8 cellular contexts compared by ENCODE assay signal in genomic region chr5:70901272-70901571, GRCh38. TPM values are rescaled to one million over a fixed set of nuclear protein-coding genes. Genes with fewer than 3 reads are reported as not detected.
A peak's percentile ranks its signal among the peaks of the same experiment; 100 is the strongest.
DNase-seq lines count a peak whose midpoint lies in the region; ATAC-seq, FAIRE-seq and TF ChIP-seq lines count a peak whose summit lies in the region.
"Not testable (repeated sequence)": the region's sequence is repeated elsewhere in the genome, so short reads cannot be mapped to it uniquely, and the experiment has no call there.

No MANE protein-coding gene starts in this region.

- no CpG with 5 or more reads among the region's 5 CpGs for WGBS in K562 (ENCODE audit: insufficient coverage, low coverage, missing lambda C conversion rate)

- H3K27ac Mint-ChIP-seq in CD4-positive, alpha-beta T cell; naive B cell: not testable (repeated sequence)

- not testable (repeated sequence) for H3K27me3 Mint-ChIP-seq in CD4-positive, alpha-beta T cell; naive B cell

- H3K9me3 Mint-ChIP-seq in CD4-positive, alpha-beta T cell; naive B cell: not testable (repeated sequence)

- not testable (repeated sequence) for H3K4me2 ChIP-seq in K562 (ENCODE audit: insufficient read depth, low read length)

- not testable (repeated sequence) for H3K79me2 ChIP-seq in K562 (ENCODE audit: control insufficient read depth, insufficient read depth, low read length)

- not testable (repeated sequence) for H3K36me3 ChIP-seq in RWPE2 (ENCODE audit: low read depth); K562 (ENCODE audit: control insufficient read depth, insufficient read depth, low read length)

- FAIRE-seq in K562 (lab: Jason Lieb, UNC), result not testable (repeated sequence)

- POLR2A ChIA-PET in CD4-positive, alpha-beta T cell (lab: Charles Lee); K562 (lab: Yijun Ruan, JAX): not testable (repeated sequence)

- ATAC-seq in CD4-positive, alpha-beta T cell (ENCODE audit: poor library complexity), result peak; percentile 44
- ATAC-seq in GM18873 (IDR thresholded peaks at IDR 0.05; ENCODE audit: low FRiP score, unreplicated experiment) (peak; percentile 19), GM21515 (IDR thresholded peaks at IDR 0.05; ENCODE audit: unreplicated experiment) (peak; percentile 20), HG02642 (IDR thresholded peaks at IDR 0.05; ENCODE audit: poor library complexity, unreplicated experiment) (peak; percentile 21), HG03159 (IDR thresholded peaks at IDR 0.05; ENCODE audit: unreplicated experiment) (peak; percentile 30), RWPE2 (ENCODE audit: low read depth) (peak; percentile 36; the same call in 2 of the 3 replicates), K562 (peak; percentile 55), naive B cell (ENCODE audit: low read depth in 2 of 2) (peak; percentile 21 to 23)

- DNase-seq in CD4-positive, alpha-beta T cell; RWPE2 (ENCODE audit: low spot score); K562 (ENCODE audit: extremely low read depth in 1 of 4, low spot score in 3 of 4); naive B cell: not testable (repeated sequence)

- H3K4me3 Mint-ChIP-seq in CD4-positive, alpha-beta T cell; naive B cell: not testable (repeated sequence)

- H3K9ac ChIP-seq in K562 (ENCODE audit: insufficient read depth in 1 of 2, low read depth in 2 of 2, low read length in 2 of 2), result not testable (repeated sequence)

- not testable (repeated sequence) for BruUV-seq in K562 (replicated peaks; lab: Mats Ljungman, UMichigan)

- H2AFZ ChIP-seq in K562 (ENCODE audit: low read depth, low read length), result not testable (repeated sequence)

- TF ChIP-seq RAD21 in K562 (CRISPR knock-in tag; conservative IDR thresholded peaks at IDR 0.05 in 1 of 2, IDR thresholded peaks at IDR 0.05 in 1 of 2), result not testable (repeated sequence)

- not testable (repeated sequence) for H4K20me1 ChIP-seq in K562 (replicated peaks; ENCODE audit: control insufficient read depth, insufficient read depth, low read length)

- CTCF ChIA-PET in CD4-positive, alpha-beta T cell (lab: Charles Lee); K562 (lab: Yijun Ruan, JAX; ENCODE audit: low intra/inter-chr PET ratio): not testable (repeated sequence)

- in situ Hi-C loops in K562 (cut with MboI), result not testable (repeated sequence)

- not testable (repeated sequence) for H3K27me3 ChIP-seq in CD4-positive, alpha-beta T cell (ENCODE audit: control insufficient read depth, insufficient read depth, low read length); RWPE2 (ENCODE audit: insufficient read depth, poor library complexity, severe bottlenecking); K562 (ENCODE audit: control insufficient read depth in 2 of 2, insufficient read depth in 2 of 2, low read length in 2 of 2)

- H3K9me1 ChIP-seq in K562 (ENCODE audit: control insufficient read depth, insufficient read depth, low read length), result not testable (repeated sequence)

- intact Hi-C loops in CD4-positive, alpha-beta T cell (cut with DNase I, micrococcal nuclease); K562 (cut with micrococcal nuclease): not testable (repeated sequence)

- H3K4me1 Mint-ChIP-seq in CD4-positive, alpha-beta T cell (ENCODE audit: low read depth); naive B cell: not testable (repeated sequence)

- not testable (repeated sequence) for TF ChIP-seq POLR2A in K562 (conservative IDR thresholded peaks at IDR 0.05)

- TF ChIP-seq EP300 in K562 (IDR thresholded peaks at IDR 0.05; ENCODE audit: low read length), result not testable (repeated sequence)

- H3K4me3 ChIP-seq in RWPE2 (ENCODE audit: severe bottlenecking); K562: not testable (repeated sequence)

- TF ChIP-seq CTCF in CD4-positive, alpha-beta T cell (IDR thresholded peaks at IDR 0.05); RWPE2 (IDR thresholded peaks at IDR 0.05; ENCODE audit: poor library complexity, severe bottlenecking); K562 (IDR thresholded peaks at IDR 0.05 in 2 of 3, conservative IDR thresholded peaks at IDR 0.05 in 1 of 3; ENCODE audit: insufficient read depth in 2 of 3, low read depth in 1 of 3, low read length in 3 of 3): not testable (repeated sequence)

- H3K9me3 ChIP-seq in CD4-positive, alpha-beta T cell (ENCODE audit: control insufficient read depth, low read length); RWPE2 (ENCODE audit: severe bottlenecking); K562 (replicated peaks; ENCODE audit: control insufficient read depth, insufficient read depth, low read depth, low read length): not testable (repeated sequence)

- H3K4me1 ChIP-seq in RWPE2 (ENCODE audit: insufficient read depth, poor library complexity, severe bottlenecking); K562 (replicated peaks in 1 of 2; ENCODE audit: control insufficient read depth in 2 of 2, insufficient read depth in 2 of 2, low read length in 2 of 2): not testable (repeated sequence)

- H3K36me3 Mint-ChIP-seq in CD4-positive, alpha-beta T cell (ENCODE audit: low read depth); naive B cell: not testable (repeated sequence)

- not testable (repeated sequence) for H3K27ac ChIP-seq in CD4-positive, alpha-beta T cell (ENCODE audit: low read depth, low read length); RWPE2 (ENCODE audit: poor library complexity, severe bottlenecking); K562 (ENCODE audit: extremely low read depth, low read depth, low read length)

RNA-seq across cellular contexts. Expression of gene SERF1A, which starts 0.8 kb away (rescaled TPM):
- total RNA-seq in CD4-positive, alpha-beta T cell, result 10 to 100 TPM in 1 of 2 experiments, 1 to 10 TPM in 1; 6.8 to 10.6 TPM
- total RNA-seq in K562 (2011; cell fraction: chromatin; rRNA removed; ENCODE audit: low replicate concordance), result 5.6 and 10.2 TPM in 2 replicates
- 5.0 and 5.1 TPM in 2 replicates for total RNA-seq in K562 (2011; cell fraction: nucleolus; rRNA removed)
- total RNA-seq in K562 (2011; cell fraction: nucleoplasm; rRNA removed), result 6.0 and 13.2 TPM in 2 replicates
- total RNA-seq in K562 (2014; rRNA removed) (1.3 and 2.0 TPM in 2 replicates), K562 (2014; rRNA removed; fragmentation: Illumina TruSeq; extraction: Trizol) (1.7 and 3.6 TPM in 2 replicates), K562 (2015; rRNA removed; fragmentation: Illumina TruSeq; extraction: Trizol) (3.1 and 4.0 TPM in 2 replicates), K562 (2021) (0.71 and 3.3 TPM in 2 replicates)
- polyA plus RNA-seq in K562 (2011; rRNA removed) (1.2 TPM in 2 replicates), K562 (2014; fragmentation: Illumina TruSeq; extraction: Trizol) (0.89 and 1.7 TPM in 2 replicates), K562 (2014; fragmentation: Nextera tagmentation; extraction: Ambion mirVana) (1 to 10 TPM; 2.9 to 3.0 TPM), K562 (2014; rRNA removed) (0.38 and 3.2 TPM in 2 replicates), naive B cell (ENCODE audit: low read depth in 6 of 6) (10 to 100 TPM in 1 of 6 donors, 1 to 10 TPM in 5; 2.1 to 12.3 (median 4.5) TPM)
- 0.21 and 1.0 TPM in 2 replicates for polyA plus RNA-seq in K562 (2011; cell fraction: cytosol; rRNA removed)
- polyA plus RNA-seq in K562 (2011; cell fraction: nucleus; rRNA removed), result 0.27 and 0.85 TPM in 2 replicates
- 0.82 and 2.5 TPM in 2 replicates for polyA plus RNA-seq in K562 (2012)
- polyA minus RNA-seq in K562 (2011; rRNA and poly(A)+ RNA removed), result 1.5 and 2.4 TPM in 2 replicates
- polyA minus RNA-seq in K562 (2011; cell fraction: cytosol; rRNA and poly(A)+ RNA removed), result not detected in 2 replicates
- 1.7 and 2.3 TPM in 2 replicates for polyA minus RNA-seq in K562 (2011; cell fraction: nucleus; rRNA and poly(A)+ RNA removed)

RNA-seq across cellular contexts. Expression of gene SMN1, which starts 23.7 kb away (rescaled TPM):
- 10 to 100 TPM; 67.8 to 76.1 TPM for total RNA-seq in CD4-positive, alpha-beta T cell
- 35.5 and 79.8 TPM in 2 replicates for total RNA-seq in K562 (2011; cell fraction: chromatin; rRNA removed; ENCODE audit: low replicate concordance)
- total RNA-seq in K562 (2011; cell fraction: nucleolus; rRNA removed), result 26.1 and 31.0 TPM in 2 replicates
- total RNA-seq in K562 (2011; cell fraction: nucleoplasm; rRNA removed), result 43.8 and 53.5 TPM in 2 replicates
- 71.4 and 82.0 TPM in 2 replicates for total RNA-seq in K562 (2014; rRNA removed)
- total RNA-seq in K562 (2014; rRNA removed; fragmentation: Illumina TruSeq; extraction: Trizol), result 85.4 and 98.8 TPM in 2 replicates
- 83.4 and 94.5 TPM in 2 replicates for total RNA-seq in K562 (2015; rRNA removed; fragmentation: Illumina TruSeq; extraction: Trizol)
- 46.5 and 53.0 TPM in 2 replicates for total RNA-seq in K562 (2021)
- polyA plus RNA-seq in K562 (2011; rRNA removed), result 88.3 and 89.8 TPM in 2 replicates
- polyA plus RNA-seq in K562 (2011; cell fraction: cytosol; rRNA removed), result 38.4 and 40.6 TPM in 2 replicates
- polyA plus RNA-seq in K562 (2011; cell fraction: nucleus; rRNA removed), result 32.6 and 32.9 TPM in 2 replicates
- 26.1 and 102 TPM in 2 replicates for polyA plus RNA-seq in K562 (2012)
- polyA plus RNA-seq in K562 (2014; fragmentation: Illumina TruSeq; extraction: Trizol), result 78.3 and 85.4 TPM in 2 replicates
- polyA plus RNA-seq in K562 (2014; fragmentation: Nextera tagmentation; extraction: Ambion mirVana), result 100 to 1,000 TPM in 1 of 2 experiments, 10 to 100 TPM in 1; 65.8 to 112 TPM
- polyA plus RNA-seq in K562 (2014; rRNA removed), result 113 and 135 TPM in 2 replicates
- 45.5 and 50.0 TPM in 2 replicates for polyA minus RNA-seq in K562 (2011; rRNA and poly(A)+ RNA removed)
- polyA minus RNA-seq in K562 (2011; cell fraction: cytosol; rRNA and poly(A)+ RNA removed), result 16.3 and 17.1 TPM in 2 replicates
- polyA minus RNA-seq in K562 (2011; cell fraction: nucleus; rRNA and poly(A)+ RNA removed), result 22.9 and 31.1 TPM in 2 replicates
- 10 to 100 TPM; 26.1 to 46.5 (median 32.9) TPM for polyA plus RNA-seq in naive B cell (ENCODE audit: low read depth in 6 of 6)
